9 cellular contexts compared by ENCODE assay signal in the genomic region with DNA sequence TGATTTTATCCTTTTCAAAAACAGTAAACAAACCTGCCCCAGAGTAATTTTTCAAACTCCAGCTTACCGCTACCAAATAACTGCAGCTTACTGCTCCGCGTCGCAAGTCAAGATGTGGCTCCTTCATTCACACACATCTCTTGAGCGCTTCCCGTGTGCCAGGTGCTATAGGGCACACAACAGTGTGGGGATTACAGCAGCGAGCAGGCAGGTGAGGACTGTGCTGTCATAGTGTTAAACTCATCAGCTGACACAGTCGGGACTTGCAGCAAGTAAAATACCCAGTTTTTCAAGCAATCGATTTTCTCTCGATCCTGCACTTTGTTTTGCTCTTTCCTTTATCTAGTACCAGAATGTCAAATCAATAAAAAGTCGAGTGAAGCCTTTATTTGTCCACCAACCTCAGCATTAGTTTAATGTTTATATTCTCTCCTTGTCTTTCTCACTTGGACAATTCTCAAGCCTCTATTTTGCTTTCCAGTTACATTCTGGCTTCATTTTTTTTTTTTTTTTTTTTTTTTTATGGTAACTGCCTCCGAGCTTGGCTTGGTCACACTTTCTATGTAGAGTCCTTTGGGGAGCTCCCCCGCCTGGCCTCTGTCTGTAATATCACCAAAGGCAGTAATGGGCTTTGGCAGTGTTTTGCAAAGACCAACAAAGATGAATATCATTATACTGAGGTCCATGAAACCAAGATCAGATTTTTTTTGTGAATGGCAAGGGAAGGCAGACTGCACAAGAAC. TPM values are rescaled to one million over a fixed set of nuclear protein-coding genes. Genes with fewer than 3 reads are reported as not detected.
DNase-seq lines count a peak whose midpoint lies in the region; ATAC-seq and TF ChIP-seq lines count a peak whose summit lies in the region.
"Had no signal": no experiment of that assay in that cellular context is flagged by ENCODE, and none has a peak within 500 bp of the region (broad histone marks: within the 10 kb centered on the region; RNA-seq: fewer than 3 reads in every experiment).

No MANE protein-coding gene starts in this region.

- H3K4me3 ChIP-seq in Karpas-422 (ENCODE audit: low read length) (no peak overlapping the region), lower lobe of right lung (no peak overlapping the region), thoracic aorta (peak overlapping the region; percentile 8)

- H3K4me2 ChIP-seq in Karpas-422 (ENCODE audit: low read depth, low read length, poor library complexity, severe bottlenecking) = no peak overlapping the region

- intact Hi-C loops in lower lobe of right lung (cut with DNase I) = no loop called here

- H3K4me1 ChIP-seq in Karpas-422 (ENCODE audit: low read length) = no peaks in the 10 kb centered on the region
- no peaks in the 10 kb centered on the region for H3K4me1 ChIP-seq in lower lobe of right lung
- H3K4me1 ChIP-seq in thoracic aorta (ENCODE audit: control insufficient read depth in 1 of 2, low read depth in 2 of 2) = peaks cover 0 to 14% of the 10 kb centered on the region in 2 donors

- H3K27me3 ChIP-seq in Karpas-422 (ENCODE audit: low read length) (no peaks in the 10 kb centered on the region), lower lobe of right lung (ENCODE audit: low read depth) (no peaks in the 10 kb centered on the region), thoracic aorta (replicated peaks; ENCODE audit: insufficient read depth) (no peaks in the 10 kb centered on the region)

- peak; percentile 92 for ATAC-seq in GM21576 (IDR thresholded peaks at IDR 0.05; ENCODE audit: unreplicated experiment)
- peak; percentile 64 to 83 for ATAC-seq in lower lobe of right lung
- ATAC-seq in thoracic aorta (ENCODE audit: insufficient number of reproducible peaks, low FRiP score, low read depth) = peak; percentile 4

- H4K20me1 ChIP-seq in Karpas-422 (ENCODE audit: insufficient read depth, low read depth, low read length) = no peaks in the 10 kb centered on the region

- no peaks in the 10 kb centered on the region for H3K9me3 ChIP-seq in Karpas-422 (ENCODE audit: low read length)
- no peaks in the 10 kb centered on the region for H3K9me3 ChIP-seq in lower lobe of right lung
- no peaks in the 10 kb centered on the region for H3K9me3 ChIP-seq in thoracic aorta

- peak; percentile 32 for TF ChIP-seq CTCF in lower lobe of right lung (IDR thresholded peaks at IDR 0.05)
- peak; percentile 45 for TF ChIP-seq CTCF in thoracic aorta (IDR thresholded peaks at IDR 0.05)

- no peak overlapping the region for H3K27ac ChIP-seq in Karpas-422 (ENCODE audit: low read length)
- no peak overlapping the region for H3K27ac ChIP-seq in lower lobe of right lung
- H3K27ac ChIP-seq in thoracic aorta = no peak overlapping the region

- H3K36me3 ChIP-seq in Karpas-422 (ENCODE audit: insufficient read depth, low read length) (no peaks in the 10 kb centered on the region), lower lobe of right lung (no peaks in the 10 kb centered on the region), thoracic aorta (no peaks in the 10 kb centered on the region)

- peak; percentile 3 for DNase-seq in NK-92 treated with Interleukin-12 subunit alpha and Interleukin-12 subunit beta, amount 100 ng/mL, for 24 hours (lab: John Stamatoyannopoulos, UW)
- DNase-seq in NK-92 (lab: John Stamatoyannopoulos, UW; ENCODE audit: unreplicated experiment) (no peak), Karpas-422 (peak; percentile 73), SHP77 (lab: John Stamatoyannopoulos, UW) (peak; percentile 31 to 42), ecto neural progenitor cell (ENCODE audit: low spot score) (peak; percentile 57), lower lobe of right lung (peak; percentile 46), thoracic aorta (ENCODE audit: low spot score) (no peak)

- H2AFZ ChIP-seq in Karpas-422 (ENCODE audit: low read length) = no peak overlapping the region

- no peaks in the 10 kb centered on the region for H3K9me2 ChIP-seq in Karpas-422 (replicated peaks; ENCODE audit: insufficient read depth, low read length)

- H3K9ac ChIP-seq in Karpas-422 (ENCODE audit: low read length) = no peak overlapping the region

- H3K79me2 ChIP-seq in Karpas-422 (ENCODE audit: low read length) = no peaks in the 10 kb centered on the region

RNA-seq across cellular contexts. Expression of a gene that starts 8.3 kb away (rescaled TPM):
- not detected in 2 replicates for total RNA-seq in Karpas-422 (2014; rRNA removed; shearing (Covaris generic); ENCODE audit: low replicate concordance)
- not detected for total RNA-seq in lower lobe of right lung
- total RNA-seq in thoracic aorta = not detected
- total RNA-seq: CD4-positive, alpha-beta T cell had no signal

RNA-seq across cellular contexts. Expression of a gene that starts 42.4 kb away (rescaled TPM):
- total RNA-seq in Karpas-422 (2014; rRNA removed; shearing (Covaris generic); ENCODE audit: low replicate concordance) = 30.5 and 76.3 TPM in 2 replicates
- total RNA-seq in lower lobe of right lung = 129 TPM
- total RNA-seq in thoracic aorta = 10 to 100 TPM; 74.1 to 88.4 TPM

Comparison
In these comparisons a context has a peak if more than half of its experiments do, and no peak if none do; other contexts are left out.
1. DNase-seq: peak in NK-92 treated with Interleukin-12 subunit alpha and Interleukin-12 subunit beta, amount 100 ng/mL, for 24 hours (single experiment), Karpas-422 (single experiment), SHP77 (2 of 2), ecto neural progenitor cell (single experiment) and lower lobe of right lung (single experiment); none in NK-92 (single experiment) and thoracic aorta (single experiment).
2. ATAC-seq: peak in every context shown above with its lines; median percentile 92 in GM21576; 74 in lower lobe of right lung; 4 in thoracic aorta.